1 cellular context compared by ENCODE assay signal in the genomic region with DNA sequence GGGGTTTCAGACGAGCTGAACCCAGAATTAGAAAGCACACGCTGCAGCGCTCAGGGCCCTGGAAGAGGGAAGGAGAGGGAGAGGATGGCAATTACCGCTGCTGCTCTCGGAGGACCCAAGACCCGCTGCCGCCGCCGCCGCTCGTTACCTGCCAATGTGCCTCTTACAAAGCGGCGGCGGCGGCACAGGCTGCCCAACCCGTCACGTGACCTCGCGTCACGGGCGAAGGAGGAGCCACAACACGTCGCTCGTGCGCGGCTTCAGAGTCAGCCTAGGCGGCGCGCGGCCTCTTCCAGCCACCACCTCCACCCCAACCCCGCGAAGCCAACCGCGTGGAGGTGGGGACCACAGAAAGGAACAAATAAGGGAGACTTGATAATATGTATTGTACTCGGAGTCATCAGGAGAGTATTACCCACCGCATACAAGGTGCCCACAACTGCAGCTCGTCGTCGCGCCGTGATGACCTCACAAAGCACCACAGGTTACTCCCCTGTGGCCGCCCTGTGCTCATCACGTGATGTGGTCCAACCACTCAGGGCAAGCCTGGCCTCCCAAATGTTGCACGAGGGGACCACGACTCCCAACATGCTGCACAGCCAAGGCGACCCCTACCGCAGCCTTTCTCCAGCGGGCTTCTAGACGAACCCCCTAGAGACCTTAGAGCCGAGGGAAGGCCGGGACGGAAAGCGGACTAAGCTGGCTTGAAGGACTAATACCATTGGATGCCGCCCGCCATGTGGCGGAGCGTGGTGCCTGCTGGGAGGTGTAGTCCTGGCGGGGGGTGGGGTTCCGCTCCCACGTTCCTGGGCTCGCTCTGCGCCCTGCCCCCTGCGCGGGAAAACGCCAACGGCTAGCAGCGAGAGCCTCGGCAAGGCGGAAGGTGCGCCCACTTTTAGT.
TF ChIP-seq lines count a peak whose summit lies in the region.

A gene with protein sequence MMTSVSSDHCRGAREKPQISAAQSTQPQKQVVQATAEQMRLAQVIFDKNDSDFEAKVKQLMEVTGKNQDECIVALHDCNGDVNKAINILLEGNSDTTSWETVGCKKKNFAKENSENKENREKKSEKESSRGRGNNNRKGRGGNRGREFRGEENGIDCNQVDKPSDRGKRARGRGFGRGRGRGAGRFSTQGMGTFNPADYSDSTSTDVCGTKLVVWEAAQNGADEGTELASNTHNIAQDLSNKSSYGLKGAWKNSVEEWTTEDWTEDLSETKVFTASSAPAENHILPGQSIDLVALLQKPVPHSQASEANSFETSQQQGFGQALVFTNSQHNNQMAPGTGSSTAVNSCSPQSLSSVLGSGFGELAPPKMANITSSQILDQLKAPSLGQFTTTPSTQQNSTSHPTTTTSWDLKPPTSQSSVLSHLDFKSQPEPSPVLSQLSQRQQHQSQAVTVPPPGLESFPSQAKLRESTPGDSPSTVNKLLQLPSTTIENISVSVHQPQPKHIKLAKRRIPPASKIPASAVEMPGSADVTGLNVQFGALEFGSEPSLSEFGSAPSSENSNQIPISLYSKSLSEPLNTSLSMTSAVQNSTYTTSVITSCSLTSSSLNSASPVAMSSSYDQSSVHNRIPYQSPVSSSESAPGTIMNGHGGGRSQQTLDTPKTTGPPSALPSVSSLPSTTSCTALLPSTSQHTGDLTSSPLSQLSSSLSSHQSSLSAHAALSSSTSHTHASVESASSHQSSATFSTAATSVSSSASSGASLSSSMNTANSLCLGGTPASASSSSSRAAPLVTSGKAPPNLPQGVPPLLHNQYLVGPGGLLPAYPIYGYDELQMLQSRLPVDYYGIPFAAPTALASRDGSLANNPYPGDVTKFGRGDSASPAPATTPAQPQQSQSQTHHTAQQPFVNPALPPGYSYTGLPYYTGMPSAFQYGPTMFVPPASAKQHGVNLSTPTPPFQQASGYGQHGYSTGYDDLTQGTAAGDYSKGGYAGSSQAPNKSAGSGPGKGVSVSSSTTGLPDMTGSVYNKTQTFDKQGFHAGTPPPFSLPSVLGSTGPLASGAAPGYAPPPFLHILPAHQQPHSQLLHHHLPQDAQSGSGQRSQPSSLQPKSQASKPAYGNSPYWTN (minus strand): TSS at position 158 of the 900 bp plus-strand sequence. CDS start 31,739 bp downstream, outside the sequence.

TF ChIP-seq in GM12878, 131 proteins besides CTCF, POLR2A, EP300 and RAD21 (continued from another document and continues in another):
- TF ChIP-seq, protein P1, sequence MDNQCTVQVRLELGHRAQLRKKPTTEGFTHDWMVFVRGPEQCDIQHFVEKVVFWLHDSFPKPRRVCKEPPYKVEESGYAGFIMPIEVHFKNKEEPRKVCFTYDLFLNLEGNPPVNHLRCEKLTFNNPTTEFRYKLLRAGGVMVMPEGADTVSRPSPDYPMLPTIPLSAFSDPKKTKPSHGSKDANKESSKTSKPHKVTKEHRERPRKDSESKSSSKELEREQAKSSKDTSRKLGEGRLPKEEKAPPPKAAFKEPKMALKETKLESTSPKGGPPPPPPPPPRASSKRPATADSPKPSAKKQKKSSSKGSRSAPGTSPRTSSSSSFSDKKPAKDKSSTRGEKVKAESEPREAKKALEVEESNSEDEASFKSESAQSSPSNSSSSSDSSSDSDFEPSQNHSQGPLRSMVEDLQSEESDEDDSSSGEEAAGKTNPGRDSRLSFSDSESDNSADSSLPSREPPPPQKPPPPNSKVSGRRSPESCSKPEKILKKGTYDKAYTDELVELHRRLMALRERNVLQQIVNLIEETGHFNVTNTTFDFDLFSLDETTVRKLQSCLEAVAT (IDR thresholded peaks at IDR 0.05): peak; percentile 64; the same call in 1 of the 2 replicates
- TF ChIP-seq IRF4 (IDR thresholded peaks at IDR 0.05; ENCODE audit: low read depth, low read length) (0 out of 2 replicates have a peak, but pooled peaks have one; percentile 46), ASH2L (IDR thresholded peaks at IDR 0.05; ENCODE audit: borderline replicate concordance, low read depth) (peak; percentile 76; the same call in 1 of the 2 replicates), TBL1XR1 (IDR thresholded peaks at IDR 0.05; ENCODE audit: low read depth, low read length) (peak; percentile 71; the same call in 1 of the 2 replicates), ZNF274 (IDR thresholded peaks at IDR 0.05; ENCODE audit: insufficient read depth, insufficient read length) (no peak), RFX5 (IDR thresholded peaks at IDR 0.05; ENCODE audit: low read depth, low read length) (no peak), ZNF24 (IDR thresholded peaks at IDR 0.05) (no peak), FOXK2 (IDR thresholded peaks at IDR 0.05) (peak; percentile 85), ZNF622 (IDR thresholded peaks at IDR 0.05) (no peak), SUPT20H (IDR thresholded peaks at IDR 0.05; ENCODE audit: borderline replicate concordance, control insufficient read depth, low read depth, low read length) (no peak), JUNB (IDR thresholded peaks at IDR 0.05) (no peak), YY1 (IDR thresholded peaks at IDR 0.05; ENCODE audit: low read depth, low read length) (peak; percentile 91), CBX5 (IDR thresholded peaks at IDR 0.05; ENCODE audit: low read depth) (no peak), MXI1 (IDR thresholded peaks at IDR 0.05; ENCODE audit: low read depth, low read length) (peak; percentile 84; the same call in 1 of the 2 replicates), NRF1 (conservative IDR thresholded peaks at IDR 0.05; ENCODE audit: low read depth, low read length) (0 out of 2 replicates have a peak, but pooled peaks have one; percentile 13), CBX3 (IDR thresholded peaks at IDR 0.05; ENCODE audit: borderline replicate concordance, low read depth) (no peak), KLF5 (IDR thresholded peaks at IDR 0.05; ENCODE audit: partially characterized antibody) (no peak), MTA3 (IDR thresholded peaks at IDR 0.05; ENCODE audit: borderline replicate concordance, low read length) (no peak), PML (IDR thresholded peaks at IDR 0.05; ENCODE audit: low read length) (peak; percentile 93), CHD4 (IDR thresholded peaks at IDR 0.05) (no peak)
- TF ChIP-seq, protein P2, sequence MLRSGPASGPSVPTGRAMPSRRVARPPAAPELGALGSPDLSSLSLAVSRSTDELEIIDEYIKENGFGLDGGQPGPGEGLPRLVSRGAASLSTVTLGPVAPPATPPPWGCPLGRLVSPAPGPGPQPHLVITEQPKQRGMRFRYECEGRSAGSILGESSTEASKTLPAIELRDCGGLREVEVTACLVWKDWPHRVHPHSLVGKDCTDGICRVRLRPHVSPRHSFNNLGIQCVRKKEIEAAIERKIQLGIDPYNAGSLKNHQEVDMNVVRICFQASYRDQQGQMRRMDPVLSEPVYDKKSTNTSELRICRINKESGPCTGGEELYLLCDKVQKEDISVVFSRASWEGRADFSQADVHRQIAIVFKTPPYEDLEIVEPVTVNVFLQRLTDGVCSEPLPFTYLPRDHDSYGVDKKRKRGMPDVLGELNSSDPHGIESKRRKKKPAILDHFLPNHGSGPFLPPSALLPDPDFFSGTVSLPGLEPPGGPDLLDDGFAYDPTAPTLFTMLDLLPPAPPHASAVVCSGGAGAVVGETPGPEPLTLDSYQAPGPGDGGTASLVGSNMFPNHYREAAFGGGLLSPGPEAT (IDR thresholded peaks at IDR 0.05; ENCODE audit: low read depth): peak; percentile 93
- TF ChIP-seq, protein P3, sequence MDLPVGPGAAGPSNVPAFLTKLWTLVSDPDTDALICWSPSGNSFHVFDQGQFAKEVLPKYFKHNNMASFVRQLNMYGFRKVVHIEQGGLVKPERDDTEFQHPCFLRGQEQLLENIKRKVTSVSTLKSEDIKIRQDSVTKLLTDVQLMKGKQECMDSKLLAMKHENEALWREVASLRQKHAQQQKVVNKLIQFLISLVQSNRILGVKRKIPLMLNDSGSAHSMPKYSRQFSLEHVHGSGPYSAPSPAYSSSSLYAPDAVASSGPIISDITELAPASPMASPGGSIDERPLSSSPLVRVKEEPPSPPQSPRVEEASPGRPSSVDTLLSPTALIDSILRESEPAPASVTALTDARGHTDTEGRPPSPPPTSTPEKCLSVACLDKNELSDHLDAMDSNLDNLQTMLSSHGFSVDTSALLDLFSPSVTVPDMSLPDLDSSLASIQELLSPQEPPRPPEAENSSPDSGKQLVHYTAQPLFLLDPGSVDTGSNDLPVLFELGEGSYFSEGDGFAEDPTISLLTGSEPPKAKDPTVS (IDR thresholded peaks at IDR 0.05; ENCODE audit: low read depth, low read length): no peak
- TF ChIP-seq, protein P4, sequence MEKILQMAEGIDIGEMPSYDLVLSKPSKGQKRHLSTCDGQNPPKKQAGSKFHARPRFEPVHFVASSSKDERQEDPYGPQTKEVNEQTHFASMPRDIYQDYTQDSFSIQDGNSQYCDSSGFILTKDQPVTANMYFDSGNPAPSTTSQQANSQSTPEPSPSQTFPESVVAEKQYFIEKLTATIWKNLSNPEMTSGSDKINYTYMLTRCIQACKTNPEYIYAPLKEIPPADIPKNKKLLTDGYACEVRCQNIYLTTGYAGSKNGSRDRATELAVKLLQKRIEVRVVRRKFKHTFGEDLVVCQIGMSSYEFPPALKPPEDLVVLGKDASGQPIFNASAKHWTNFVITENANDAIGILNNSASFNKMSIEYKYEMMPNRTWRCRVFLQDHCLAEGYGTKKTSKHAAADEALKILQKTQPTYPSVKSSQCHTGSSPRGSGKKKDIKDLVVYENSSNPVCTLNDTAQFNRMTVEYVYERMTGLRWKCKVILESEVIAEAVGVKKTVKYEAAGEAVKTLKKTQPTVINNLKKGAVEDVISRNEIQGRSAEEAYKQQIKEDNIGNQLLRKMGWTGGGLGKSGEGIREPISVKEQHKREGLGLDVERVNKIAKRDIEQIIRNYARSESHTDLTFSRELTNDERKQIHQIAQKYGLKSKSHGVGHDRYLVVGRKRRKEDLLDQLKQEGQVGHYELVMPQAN (conservative IDR thresholded peaks at IDR 0.05): peak; percentile 86
- TF ChIP-seq, protein P5, sequence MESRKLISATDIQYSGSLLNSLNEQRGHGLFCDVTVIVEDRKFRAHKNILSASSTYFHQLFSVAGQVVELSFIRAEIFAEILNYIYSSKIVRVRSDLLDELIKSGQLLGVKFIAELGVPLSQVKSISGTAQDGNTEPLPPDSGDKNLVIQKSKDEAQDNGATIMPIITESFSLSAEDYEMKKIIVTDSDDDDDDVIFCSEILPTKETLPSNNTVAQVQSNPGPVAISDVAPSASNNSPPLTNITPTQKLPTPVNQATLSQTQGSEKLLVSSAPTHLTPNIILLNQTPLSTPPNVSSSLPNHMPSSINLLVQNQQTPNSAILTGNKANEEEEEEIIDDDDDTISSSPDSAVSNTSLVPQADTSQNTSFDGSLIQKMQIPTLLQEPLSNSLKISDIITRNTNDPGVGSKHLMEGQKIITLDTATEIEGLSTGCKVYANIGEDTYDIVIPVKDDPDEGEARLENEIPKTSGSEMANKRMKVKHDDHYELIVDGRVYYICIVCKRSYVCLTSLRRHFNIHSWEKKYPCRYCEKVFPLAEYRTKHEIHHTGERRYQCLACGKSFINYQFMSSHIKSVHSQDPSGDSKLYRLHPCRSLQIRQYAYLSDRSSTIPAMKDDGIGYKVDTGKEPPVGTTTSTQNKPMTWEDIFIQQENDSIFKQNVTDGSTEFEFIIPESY (IDR thresholded peaks at IDR 0.05): no peak
- TF ChIP-seq, protein P6, sequence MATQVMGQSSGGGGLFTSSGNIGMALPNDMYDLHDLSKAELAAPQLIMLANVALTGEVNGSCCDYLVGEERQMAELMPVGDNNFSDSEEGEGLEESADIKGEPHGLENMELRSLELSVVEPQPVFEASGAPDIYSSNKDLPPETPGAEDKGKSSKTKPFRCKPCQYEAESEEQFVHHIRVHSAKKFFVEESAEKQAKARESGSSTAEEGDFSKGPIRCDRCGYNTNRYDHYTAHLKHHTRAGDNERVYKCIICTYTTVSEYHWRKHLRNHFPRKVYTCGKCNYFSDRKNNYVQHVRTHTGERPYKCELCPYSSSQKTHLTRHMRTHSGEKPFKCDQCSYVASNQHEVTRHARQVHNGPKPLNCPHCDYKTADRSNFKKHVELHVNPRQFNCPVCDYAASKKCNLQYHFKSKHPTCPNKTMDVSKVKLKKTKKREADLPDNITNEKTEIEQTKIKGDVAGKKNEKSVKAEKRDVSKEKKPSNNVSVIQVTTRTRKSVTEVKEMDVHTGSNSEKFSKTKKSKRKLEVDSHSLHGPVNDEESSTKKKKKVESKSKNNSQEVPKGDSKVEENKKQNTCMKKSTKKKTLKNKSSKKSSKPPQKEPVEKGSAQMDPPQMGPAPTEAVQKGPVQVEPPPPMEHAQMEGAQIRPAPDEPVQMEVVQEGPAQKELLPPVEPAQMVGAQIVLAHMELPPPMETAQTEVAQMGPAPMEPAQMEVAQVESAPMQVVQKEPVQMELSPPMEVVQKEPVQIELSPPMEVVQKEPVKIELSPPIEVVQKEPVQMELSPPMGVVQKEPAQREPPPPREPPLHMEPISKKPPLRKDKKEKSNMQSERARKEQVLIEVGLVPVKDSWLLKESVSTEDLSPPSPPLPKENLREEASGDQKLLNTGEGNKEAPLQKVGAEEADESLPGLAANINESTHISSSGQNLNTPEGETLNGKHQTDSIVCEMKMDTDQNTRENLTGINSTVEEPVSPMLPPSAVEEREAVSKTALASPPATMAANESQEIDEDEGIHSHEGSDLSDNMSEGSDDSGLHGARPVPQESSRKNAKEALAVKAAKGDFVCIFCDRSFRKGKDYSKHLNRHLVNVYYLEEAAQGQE (IDR thresholded peaks at IDR 0.05; ENCODE audit: low read depth, low read length): no peak
- TF ChIP-seq, protein P7, sequence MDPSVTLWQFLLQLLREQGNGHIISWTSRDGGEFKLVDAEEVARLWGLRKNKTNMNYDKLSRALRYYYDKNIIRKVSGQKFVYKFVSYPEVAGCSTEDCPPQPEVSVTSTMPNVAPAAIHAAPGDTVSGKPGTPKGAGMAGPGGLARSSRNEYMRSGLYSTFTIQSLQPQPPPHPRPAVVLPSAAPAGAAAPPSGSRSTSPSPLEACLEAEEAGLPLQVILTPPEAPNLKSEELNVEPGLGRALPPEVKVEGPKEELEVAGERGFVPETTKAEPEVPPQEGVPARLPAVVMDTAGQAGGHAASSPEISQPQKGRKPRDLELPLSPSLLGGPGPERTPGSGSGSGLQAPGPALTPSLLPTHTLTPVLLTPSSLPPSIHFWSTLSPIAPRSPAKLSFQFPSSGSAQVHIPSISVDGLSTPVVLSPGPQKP (IDR thresholded peaks at IDR 0.05; ENCODE audit: low read depth, low read length): peak; percentile 11; the same call in 1 of the 2 replicates
- TF ChIP-seq, protein P8, sequence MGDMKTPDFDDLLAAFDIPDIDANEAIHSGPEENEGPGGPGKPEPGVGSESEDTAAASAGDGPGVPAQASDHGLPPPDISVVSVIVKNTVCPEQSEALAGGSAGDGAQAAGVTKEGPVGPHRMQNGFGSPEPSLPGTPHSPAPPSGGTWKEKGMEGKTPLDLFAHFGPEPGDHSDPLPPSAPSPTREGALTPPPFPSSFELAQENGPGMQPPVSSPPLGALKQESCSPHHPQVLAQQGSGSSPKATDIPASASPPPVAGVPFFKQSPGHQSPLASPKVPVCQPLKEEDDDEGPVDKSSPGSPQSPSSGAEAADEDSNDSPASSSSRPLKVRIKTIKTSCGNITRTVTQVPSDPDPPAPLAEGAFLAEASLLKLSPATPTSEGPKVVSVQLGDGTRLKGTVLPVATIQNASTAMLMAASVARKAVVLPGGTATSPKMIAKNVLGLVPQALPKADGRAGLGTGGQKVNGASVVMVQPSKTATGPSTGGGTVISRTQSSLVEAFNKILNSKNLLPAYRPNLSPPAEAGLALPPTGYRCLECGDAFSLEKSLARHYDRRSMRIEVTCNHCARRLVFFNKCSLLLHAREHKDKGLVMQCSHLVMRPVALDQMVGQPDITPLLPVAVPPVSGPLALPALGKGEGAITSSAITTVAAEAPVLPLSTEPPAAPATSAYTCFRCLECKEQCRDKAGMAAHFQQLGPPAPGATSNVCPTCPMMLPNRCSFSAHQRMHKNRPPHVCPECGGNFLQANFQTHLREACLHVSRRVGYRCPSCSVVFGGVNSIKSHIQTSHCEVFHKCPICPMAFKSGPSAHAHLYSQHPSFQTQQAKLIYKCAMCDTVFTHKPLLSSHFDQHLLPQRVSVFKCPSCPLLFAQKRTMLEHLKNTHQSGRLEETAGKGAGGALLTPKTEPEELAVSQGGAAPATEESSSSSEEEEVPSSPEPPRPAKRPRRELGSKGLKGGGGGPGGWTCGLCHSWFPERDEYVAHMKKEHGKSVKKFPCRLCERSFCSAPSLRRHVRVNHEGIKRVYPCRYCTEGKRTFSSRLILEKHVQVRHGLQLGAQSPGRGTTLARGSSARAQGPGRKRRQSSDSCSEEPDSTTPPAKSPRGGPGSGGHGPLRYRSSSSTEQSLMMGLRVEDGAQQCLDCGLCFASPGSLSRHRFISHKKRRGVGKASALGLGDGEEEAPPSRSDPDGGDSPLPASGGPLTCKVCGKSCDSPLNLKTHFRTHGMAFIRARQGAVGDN (IDR thresholded peaks at IDR 0.05): peak; percentile 61; the same call in 1 of the 2 replicates
